19 cellular contexts compared by ENCODE assay signal in genomic region chr10:78185693-78186055, GRCh38.
A peak's percentile ranks its signal among the peaks of the same experiment; 100 is the strongest.
DNase-seq lines count a peak whose midpoint lies in the region; ATAC-seq and TF ChIP-seq lines count a peak whose summit lies in the region.
"Had no signal": no experiment of that assay in that cellular context is flagged by ENCODE, and none has a peak within 500 bp of the region (broad histone marks: within the 10 kb centered on the region; RNA-seq: fewer than 3 reads in every experiment).

No MANE protein-coding gene starts in this region.

- ATAC-seq in heart left ventricle (peak; percentile 38 to 65 (median 48)), Right ventricle myocardium inferior (no peak), lower lobe of right lung (peak; percentile 44), upper lobe of right lung (peak; percentile 44), HG03565 (IDR thresholded peaks at IDR 0.05; ENCODE audit: unreplicated experiment) (no peak)
- ATAC-seq: GM12878 had no signal

- H3K27me3 ChIP-seq in heart left ventricle (peaks cover 0 to 12% (median 0%) of the 10 kb centered on the region in 9 donors), lower lobe of right lung (ENCODE audit: low read depth) (no peaks in the 10 kb centered on the region), upper lobe of right lung (no peaks in the 10 kb centered on the region), breast epithelium (no peaks in the 10 kb centered on the region), stomach (peaks cover 0 to 6% (median 0%) of the 10 kb centered on the region in 3 donors)
- H3K27me3 ChIP-seq: hepatocyte had no signal

- TF ChIP-seq CTCF in heart left ventricle (IDR thresholded peaks at IDR 0.05) (no peak), fibroblast of the aortic adventitia (IDR thresholded peaks at IDR 0.05; ENCODE audit: insufficient read depth, low read length) (no peak), lower lobe of right lung (IDR thresholded peaks at IDR 0.05) (no peak), upper lobe of right lung (IDR thresholded peaks at IDR 0.05) (no peak), breast epithelium (IDR thresholded peaks at IDR 0.05) (no peak), stomach (IDR thresholded peaks at IDR 0.05) (no peak)

- H3K4me1 ChIP-seq in heart left ventricle: peaks cover 0 to 21% (median 7%) of the 10 kb centered on the region in 12 donors
- peaks cover 14% of the 10 kb centered on the region for H3K4me1 ChIP-seq in lower lobe of right lung
- peaks cover 4% of the 10 kb centered on the region for H3K4me1 ChIP-seq in upper lobe of right lung
- no peaks in the 10 kb centered on the region for H3K4me1 ChIP-seq in breast epithelium
- peaks cover 0 to 8% (median 2%) of the 10 kb centered on the region in 4 donors for H3K4me1 ChIP-seq in stomach
- H3K4me1 ChIP-seq: psoas muscle had no signal

- TF ChIP-seq POLR2A in heart left ventricle (IDR thresholded peaks at IDR 0.05): no peak
- TF ChIP-seq POLR2A in breast epithelium (IDR thresholded peaks at IDR 0.05): no peak
- TF ChIP-seq POLR2A in stomach (IDR thresholded peaks at IDR 0.05): no peak

- peak in 4 of 5 donors; percentile 21 to 42 (median 30) for DNase-seq in heart left ventricle
- DNase-seq in Right ventricle myocardium inferior (ENCODE audit: missing footprints): no peak
- peak; percentile 16 for DNase-seq in fibroblast of the aortic adventitia (ENCODE audit: low read depth)
- DNase-seq in lower lobe of right lung: no peak
- DNase-seq in upper lobe of right lung: no peak
- no peak for DNase-seq in breast epithelium (ENCODE audit: low spot score in 2 of 2)
- DNase-seq in stomach: no peak
- DNase-seq: activated CD8-positive, alpha-beta memory T cell treated with anti-CD3 and anti-CD28 coated beads, Interleukin-2, amount 50 U/mL, for 48 hours; activated gamma-delta T cell; DMS153; effector CD4-positive, alpha-beta T cell; NCI-H1436; NCI-H345; psoas muscle; stimulated activated CD4-positive, alpha-beta T cell treated with anti-CD3 and anti-CD28 coated beads, Interleukin-12 subunit alpha, Interleukin-12 subunit beta, amount 100 ng/mL, for 4 hours had no signal

- H3K9me3 ChIP-seq in heart left ventricle (no peaks in the 10 kb centered on the region), lower lobe of right lung (no peaks in the 10 kb centered on the region), upper lobe of right lung (no peaks in the 10 kb centered on the region), breast epithelium (no peaks in the 10 kb centered on the region), stomach (no peaks in the 10 kb centered on the region)
- H3K9me3 ChIP-seq: psoas muscle had no signal

- H3K27ac ChIP-seq in heart left ventricle (no peak overlapping the region), lower lobe of right lung (no peak overlapping the region), upper lobe of right lung (no peak overlapping the region), breast epithelium (no peak overlapping the region), stomach (no peak overlapping the region)
- H3K27ac ChIP-seq: hepatocyte, psoas muscle, VCaP had no signal

- H3K4me3 ChIP-seq in heart left ventricle (no peak overlapping the region), fibroblast of the aortic adventitia (ENCODE audit: low read depth, low read length) (no peak overlapping the region), lower lobe of right lung (no peak overlapping the region), upper lobe of right lung (no peak overlapping the region), breast epithelium (no peak overlapping the region), stomach (no peak overlapping the region)
- H3K4me3 ChIP-seq: GM12878, hepatocyte, psoas muscle had no signal

- WGBS in heart left ventricle, 4 donors: 29 to 84% (median 75%) methylated on average over 2 of the region's 2 CpGs
- 53 to 85% (median 75%) methylated on average over 2 of the region's 2 CpGs for whole genome bisulfite sequencing in stomach, 5 donors

- H3K36me3 ChIP-seq in heart left ventricle (no peaks in the 10 kb centered on the region), lower lobe of right lung (no peaks in the 10 kb centered on the region), upper lobe of right lung (no peaks in the 10 kb centered on the region), breast epithelium (no peaks in the 10 kb centered on the region), stomach (no peaks in the 10 kb centered on the region)

- intact Hi-C loops in heart left ventricle (cut with DNase I): no loop called here
- intact Hi-C loops in Right ventricle myocardium inferior (cut with DNase I): no loop called here
- intact Hi-C loops in lower lobe of right lung (cut with DNase I): no loop called here
- intact Hi-C loops in upper lobe of right lung (cut with DNase I): no loop called here
- intact Hi-C loops in breast epithelium (cut with DNase I; ENCODE audit: low total_unique reads): no loop called here
- intact Hi-C loops in stomach (cut with DNase I; ENCODE audit: low total_unique reads): no loop called here

- TF ChIP-seq EP300 in stomach (IDR thresholded peaks at IDR 0.05): no peak

Comparison
In these comparisons a context has a peak if more than half of its experiments do, and no peak if none do; other contexts are left out.
1. ATAC-seq: peak in heart left ventricle (4 of 4), lower lobe of right lung (2 of 2) and upper lobe of right lung (single experiment); none in Right ventricle myocardium inferior (single experiment) and HG03565 (single experiment).
2. DNase-seq: peak in heart left ventricle (4 of 5) and fibroblast of the aortic adventitia (single experiment); none in Right ventricle myocardium inferior (single experiment), lower lobe of right lung (single experiment), upper lobe of right lung (single experiment), breast epithelium (0 of 2) and stomach (single experiment).